In genomic region chr5:123700624-123701023, GRCh38 we compare ENCODE assay signal across 10 cellular contexts.
DNase-seq lines count a peak whose midpoint lies in the region; ATAC-seq, FAIRE-seq and TF ChIP-seq lines count a peak whose summit lies in the region.
"Had no signal": no experiment of that assay in that cellular context is flagged by ENCODE, and none has a peak within 500 bp of the region (broad histone marks: within the 10 kb centered on the region; RNA-seq: fewer than 3 reads in every experiment).

No MANE protein-coding gene starts in this region.

- in situ Hi-C loops in GM13976 (cut with MboI; ENCODE audit: low sequenced_read_pairs, unreplicated experiment) = no loop called here

- no peak overlapping the region for H3K4me3 Mint-ChIP-seq in astrocyte (ENCODE audit: unreplicated experiment)
- H3K4me3 Mint-ChIP-seq in activated CD8-positive, alpha-beta T cell treated with anti-CD3 and anti-CD28 coated beads, Interleukin-2, amount 10 ng/mL, durations not matched to agents 7 days and 5 days = no peak overlapping the region

- H3K27ac Mint-ChIP-seq in astrocyte (ENCODE audit: unreplicated experiment) = peak overlapping the region; percentile 95
- no peak overlapping the region for H3K27ac Mint-ChIP-seq in activated CD8-positive, alpha-beta T cell treated with anti-CD3 and anti-CD28 coated beads, Interleukin-2, amount 10 ng/mL, durations not matched to agents 7 days and 5 days
- H3K27ac Mint-ChIP-seq: progenitor cell of endocrine pancreas had no signal

- no peaks in the 10 kb centered on the region for H3K79me2 ChIP-seq in astrocyte (ENCODE audit: insufficient read depth, low read length)

- peaks cover 46% of the 10 kb centered on the region for H3K4me1 Mint-ChIP-seq in astrocyte (ENCODE audit: low read depth, unreplicated experiment)
- H3K4me1 Mint-ChIP-seq in activated CD8-positive, alpha-beta T cell treated with anti-CD3 and anti-CD28 coated beads, Interleukin-2, amount 10 ng/mL, durations not matched to agents 7 days and 5 days (ENCODE audit: low read depth) = no peaks in the 10 kb centered on the region

- H3K27me3 ChIP-seq in astrocyte (ENCODE audit: insufficient read depth, low read length) (no peaks in the 10 kb centered on the region), right atrium auricular region (no peaks in the 10 kb centered on the region)

- H3K9me3 ChIP-seq in astrocyte (ENCODE audit: insufficient read depth, low read depth, low read length) (no peaks in the 10 kb centered on the region), right atrium auricular region (peaks cover 0 to 4% of the 10 kb centered on the region in 2 donors)

- H3K4me3 ChIP-seq in astrocyte (ENCODE audit: insufficient read depth, low read depth, low read length) (peak overlapping the region; percentile 1), right atrium auricular region (no peak overlapping the region)

- no peaks in the 10 kb centered on the region for H3K36me3 ChIP-seq in astrocyte (ENCODE audit: insufficient read depth, low read length)
- no peaks in the 10 kb centered on the region for H3K36me3 ChIP-seq in right atrium auricular region

- no peak for TF ChIP-seq CTCF in astrocyte (IDR thresholded peaks at IDR 0.05; ENCODE audit: insufficient read depth, low read depth, low read length)
- no peak for TF ChIP-seq CTCF in right atrium auricular region (IDR thresholded peaks at IDR 0.05)
- TF ChIP-seq CTCF in GM13976 (IDR thresholded peaks at IDR 0.05; ENCODE audit: borderline replicate concordance, control extremely low read depth, extremely low read depth, insufficient read depth, missing control alignments) = no peak

- H3K9ac ChIP-seq in astrocyte (ENCODE audit: low read length) = peak overlapping the region; percentile 63

- DNase-seq in HCEC 1CT (peak; percentile 96), astrocyte (ENCODE audit: low read depth) (peak; percentile 99), right atrium auricular region (ENCODE audit: low spot score) (no peak), smooth muscle cell of the brain vasculature (ENCODE audit: low read depth, low spot score) (peak; percentile 83), GM13976 (ENCODE audit: low spot score) (no peak), HUDEP-2 (lab: John Stamatoyannopoulos, UW; ENCODE audit: unreplicated experiment in 76 of 76) (no peak)
- DNase-seq in activated CD8-positive, alpha-beta T cell treated with anti-CD3 and anti-CD28 coated beads, Interleukin-2, amount 10 ng/mL, durations not matched to agents 7 days and 5 days = no peak
- DNase-seq: NCI-H510A treated with DMSO at 0.1 percent for 48 hours had no signal

- peak overlapping the region; percentile 83 for H3K27ac ChIP-seq in astrocyte (ENCODE audit: low read depth, low read length)
- peak overlapping the region; percentile 28 to 57 for H3K27ac ChIP-seq in right atrium auricular region

- H3K4me1 ChIP-seq in astrocyte (ENCODE audit: insufficient read depth, low read length) = peaks cover 25% of the 10 kb centered on the region
- H3K4me1 ChIP-seq in right atrium auricular region = peaks cover 0 to 43% of the 10 kb centered on the region in 2 donors

- peak overlapping the region; percentile 76 for H3K4me2 ChIP-seq in astrocyte (ENCODE audit: low read length)

- peaks cover 1% of the 10 kb centered on the region for H3K36me3 Mint-ChIP-seq in astrocyte (ENCODE audit: low read depth, unreplicated experiment)
- H3K36me3 Mint-ChIP-seq in activated CD8-positive, alpha-beta T cell treated with anti-CD3 and anti-CD28 coated beads, Interleukin-2, amount 10 ng/mL, durations not matched to agents 7 days and 5 days (ENCODE audit: low read depth) = no peaks in the 10 kb centered on the region

- no peaks in the 10 kb centered on the region for H4K20me1 ChIP-seq in astrocyte (ENCODE audit: insufficient read depth, low read length)

- POLR2A ChIA-PET in activated CD8-positive, alpha-beta T cell treated with anti-CD3 and anti-CD28 coated beads, Interleukin-2, amount 10 ng/mL, durations not matched to agents 7 days and 5 days (lab: Charles Lee) = no interaction called here

- no peak for ATAC-seq in GM18861 (IDR thresholded peaks at IDR 0.05; ENCODE audit: unreplicated experiment)
- no peak for ATAC-seq in activated CD8-positive, alpha-beta T cell treated with anti-CD3 and anti-CD28 coated beads, Interleukin-2, amount 10 ng/mL, durations not matched to agents 7 days and 5 days

- H2AFZ ChIP-seq in astrocyte (ENCODE audit: low read depth, low read length) = no peak overlapping the region

- CTCF ChIA-PET in activated CD8-positive, alpha-beta T cell treated with anti-CD3 and anti-CD28 coated beads, Interleukin-2, amount 10 ng/mL, durations not matched to agents 7 days and 5 days (lab: Charles Lee) = no interaction called here

- peak; percentile 99 for FAIRE-seq in astrocyte (lab: Jason Lieb, UNC)

- peaks cover 5% of the 10 kb centered on the region for H3K9me3 Mint-ChIP-seq in astrocyte (ENCODE audit: unreplicated experiment)
- H3K9me3 Mint-ChIP-seq in activated CD8-positive, alpha-beta T cell treated with anti-CD3 and anti-CD28 coated beads, Interleukin-2, amount 10 ng/mL, durations not matched to agents 7 days and 5 days (ENCODE audit: insufficient read depth) = no peaks in the 10 kb centered on the region

- H3K27me3 Mint-ChIP-seq in astrocyte (ENCODE audit: low read depth, unreplicated experiment) = no peaks in the 10 kb centered on the region
- no peaks in the 10 kb centered on the region for H3K27me3 Mint-ChIP-seq in activated CD8-positive, alpha-beta T cell treated with anti-CD3 and anti-CD28 coated beads, Interleukin-2, amount 10 ng/mL, durations not matched to agents 7 days and 5 days (ENCODE audit: low read depth)
- H3K27me3 Mint-ChIP-seq: progenitor cell of endocrine pancreas had no signal

Comparison
In these comparisons a context has a peak if more than half of its experiments do, and no peak if none do; other contexts are left out.
1. DNase-seq: peak in HCEC 1CT (single experiment), astrocyte (single experiment) and smooth muscle cell of the brain vasculature (single experiment); none in right atrium auricular region (single experiment), GM13976 (single experiment), activated CD8-positive, alpha-beta T cell treated with anti-CD3 and anti-CD28 coated beads, Interleukin-2, amount 10 ng/mL, durations not matched to agents 7 days and 5 days (single experiment) and HUDEP-2 (0 of 76).